Comparison of ENCODE assay signal across 1 cellular context in genomic region chr10:5195727-5196374, GRCh38.
TF ChIP-seq lines count a peak whose summit lies in the region.

No MANE protein-coding gene starts in this region.

TF ChIP-seq in GM23338, 12 proteins besides CTCF, POLR2A, EP300 and RAD21:
- TF ChIP-seq, protein P1, sequence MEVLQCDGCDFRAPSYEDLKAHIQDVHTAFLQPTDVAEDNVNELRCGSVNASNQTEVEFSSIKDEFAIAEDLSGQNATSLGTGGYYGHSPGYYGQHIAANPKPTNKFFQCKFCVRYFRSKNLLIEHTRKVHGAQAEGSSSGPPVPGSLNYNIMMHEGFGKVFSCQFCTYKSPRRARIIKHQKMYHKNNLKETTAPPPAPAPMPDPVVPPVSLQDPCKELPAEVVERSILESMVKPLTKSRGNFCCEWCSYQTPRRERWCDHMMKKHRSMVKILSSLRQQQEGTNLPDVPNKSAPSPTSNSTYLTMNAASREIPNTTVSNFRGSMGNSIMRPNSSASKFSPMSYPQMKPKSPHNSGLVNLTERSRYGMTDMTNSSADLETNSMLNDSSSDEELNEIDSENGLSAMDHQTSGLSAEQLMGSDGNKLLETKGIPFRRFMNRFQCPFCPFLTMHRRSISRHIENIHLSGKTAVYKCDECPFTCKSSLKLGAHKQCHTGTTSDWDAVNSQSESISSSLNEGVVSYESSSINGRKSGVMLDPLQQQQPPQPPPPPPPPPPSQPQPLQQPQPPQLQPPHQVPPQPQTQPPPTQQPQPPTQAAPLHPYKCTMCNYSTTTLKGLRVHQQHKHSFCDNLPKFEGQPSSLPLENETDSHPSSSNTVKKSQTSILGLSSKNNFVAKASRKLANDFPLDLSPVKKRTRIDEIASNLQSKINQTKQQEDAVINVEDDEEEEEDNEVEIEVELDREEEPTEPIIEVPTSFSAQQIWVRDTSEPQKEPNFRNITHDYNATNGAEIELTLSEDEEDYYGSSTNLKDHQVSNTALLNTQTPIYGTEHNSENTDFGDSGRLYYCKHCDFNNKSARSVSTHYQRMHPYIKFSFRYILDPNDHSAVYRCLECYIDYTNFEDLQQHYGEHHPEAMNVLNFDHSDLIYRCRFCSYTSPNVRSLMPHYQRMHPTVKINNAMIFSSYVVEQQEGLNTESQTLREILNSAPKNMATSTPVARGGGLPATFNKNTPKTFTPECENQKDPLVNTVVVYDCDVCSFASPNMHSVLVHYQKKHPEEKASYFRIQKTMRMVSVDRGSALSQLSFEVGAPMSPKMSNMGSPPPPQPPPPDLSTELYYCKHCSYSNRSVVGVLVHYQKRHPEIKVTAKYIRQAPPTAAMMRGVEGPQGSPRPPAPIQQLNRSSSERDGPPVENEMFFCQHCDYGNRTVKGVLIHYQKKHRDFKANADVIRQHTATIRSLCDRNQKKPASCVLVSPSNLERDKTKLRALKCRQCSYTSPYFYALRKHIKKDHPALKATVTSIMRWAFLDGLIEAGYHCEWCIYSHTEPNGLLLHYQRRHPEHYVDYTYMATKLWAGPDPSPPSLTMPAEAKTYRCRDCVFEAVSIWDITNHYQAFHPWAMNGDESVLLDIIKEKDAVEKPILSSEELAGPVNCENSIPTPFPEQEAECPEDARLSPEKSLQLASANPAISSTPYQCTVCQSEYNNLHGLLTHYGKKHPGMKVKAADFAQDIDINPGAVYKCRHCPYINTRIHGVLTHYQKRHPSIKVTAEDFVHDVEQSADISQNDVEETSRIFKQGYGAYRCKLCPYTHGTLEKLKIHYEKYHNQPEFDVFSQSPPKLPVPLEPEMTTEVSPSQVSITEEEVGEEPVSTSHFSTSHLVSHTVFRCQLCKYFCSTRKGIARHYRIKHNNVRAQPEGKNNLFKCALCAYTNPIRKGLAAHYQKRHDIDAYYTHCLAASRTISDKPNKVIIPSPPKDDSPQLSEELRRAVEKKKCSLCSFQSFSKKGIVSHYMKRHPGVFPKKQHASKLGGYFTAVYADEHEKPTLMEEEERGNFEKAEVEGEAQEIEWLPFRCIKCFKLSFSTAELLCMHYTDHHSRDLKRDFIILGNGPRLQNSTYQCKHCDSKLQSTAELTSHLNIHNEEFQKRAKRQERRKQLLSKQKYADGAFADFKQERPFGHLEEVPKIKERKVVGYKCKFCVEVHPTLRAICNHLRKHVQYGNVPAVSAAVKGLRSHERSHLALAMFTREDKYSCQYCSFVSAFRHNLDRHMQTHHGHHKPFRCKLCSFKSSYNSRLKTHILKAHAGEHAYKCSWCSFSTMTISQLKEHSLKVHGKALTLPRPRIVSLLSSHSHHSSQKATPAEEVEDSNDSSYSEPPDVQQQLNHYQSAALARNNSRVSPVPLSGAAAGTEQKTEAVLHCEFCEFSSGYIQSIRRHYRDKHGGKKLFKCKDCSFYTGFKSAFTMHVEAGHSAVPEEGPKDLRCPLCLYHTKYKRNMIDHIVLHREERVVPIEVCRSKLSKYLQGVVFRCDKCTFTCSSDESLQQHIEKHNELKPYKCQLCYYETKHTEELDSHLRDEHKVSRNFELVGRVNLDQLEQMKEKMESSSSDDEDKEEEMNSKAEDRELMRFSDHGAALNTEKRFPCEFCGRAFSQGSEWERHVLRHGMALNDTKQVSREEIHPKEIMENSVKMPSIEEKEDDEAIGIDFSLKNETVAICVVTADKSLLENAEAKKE (CRISPR knock-in tag; IDR thresholded peaks at IDR 0.05): no peak
- TF ChIP-seq ETS1 (IDR thresholded peaks at IDR 0.05) (no peak), STAT1 (IDR thresholded peaks at IDR 0.05; ENCODE audit: unreplicated experiment) (no peak), ZNF331 (CRISPR knock-in tag; IDR thresholded peaks at IDR 0.05; ENCODE audit: low read depth) (no peak), EZH2 (IDR thresholded peaks at IDR 0.05; ENCODE audit: low read depth, unreplicated experiment) (no peak)
TF ChIP-seq in GM23338: peak in this region for 0.
